27 cellular contexts compared by ENCODE assay signal in genomic region chr1:53439337-53440207, GRCh38. TPM values are rescaled to one million over a fixed set of nuclear protein-coding genes. Genes with fewer than 3 reads are reported as not detected.
"Had no signal": no experiment of that assay in that cellular context is flagged by ENCODE, and none has a peak within 500 bp of the region (broad histone marks: within the 10 kb centered on the region; RNA-seq: fewer than 3 reads in every experiment).

No MANE protein-coding gene starts in this region.

- H3K27ac Mint-ChIP-seq: activated CD8-positive, alpha-beta T cell treated with anti-CD3 and anti-CD28 coated beads, Interleukin-2, amount 10 ng/mL, durations not matched to agents 7 days and 5 days; T-helper 1 cell treated with Interleukin-12 subunit alpha and Interleukin-12 subunit beta and Interleukin-4 antibody, amounts not matched to agents 30 μg/mL and 1 μg/mL, for 36 hours had no signal

- H3K27me3 ChIP-seq: ascending aorta, body of pancreas, Peyer's patch had no signal

- H3K4me3 ChIP-seq: ascending aorta, body of pancreas, Peyer's patch, SJSA1 had no signal

- H3K36me3 ChIP-seq: ascending aorta, Peyer's patch, SJSA1 had no signal

- H3K27ac ChIP-seq: ascending aorta, body of pancreas, Peyer's patch, RWPE1, SJSA1 had no signal

- DNase-seq: activated CD4-positive, alpha-beta T cell treated with anti-CD3 and anti-CD28 coated beads for 48 hours; activated CD4-positive, alpha-beta T cell treated with anti-CD3 and anti-CD28 coated beads, Interleukin-2, amount 50 U/mL, for 4 hours; activated CD4-positive, CD25-positive, alpha-beta regulatory T cell treated with anti-CD3 and anti-CD28 coated beads, Interleukin-2, amount 50 U/mL, for 72 hours; activated CD8-positive, alpha-beta memory T cell treated with anti-CD3 and anti-CD28 coated beads, Interleukin-2, amount 50 U/mL, for 48 hours; activated CD8-positive, alpha-beta T cell treated with anti-CD3 and anti-CD28 coated beads, Interleukin-2, amount 10 ng/mL, durations not matched to agents 7 days and 5 days; activated naive CD4-positive, alpha-beta T cell treated with anti-CD3 and anti-CD28 coated beads, Interleukin-2, amount 50 U/mL, for 16 hours; activated T-cell treated with anti-CD3 and anti-CD28 coated beads, Interleukin-2, amount 50 U/mL, for 1 hour; body of pancreas; KG1; NCI-H1092; NCI-H1417; NCI-H1694; NCI-H2029 treated with DMSO at 0.1 percent for 48 hours; NCI-H345; NCI-H510A; NCI-H69; NK-92 treated with Interleukin-12 subunit alpha and Interleukin-12 subunit beta, amount 100 ng/mL, for 24 hours; Peyer's patch; Right ventricle myocardium superior; T-helper 9 cell had no signal

- ATAC-seq: activated CD8-positive, alpha-beta T cell treated with anti-CD3 and anti-CD28 coated beads, Interleukin-2, amount 10 ng/mL, durations not matched to agents 7 days and 5 days; body of pancreas; WTC11 had no signal

- H3K4me1 ChIP-seq: ascending aorta, body of pancreas, Peyer's patch, SJSA1 had no signal

- H3K9me3 ChIP-seq: ascending aorta, body of pancreas, Peyer's patch had no signal

- H3K4me3 Mint-ChIP-seq: activated CD8-positive, alpha-beta T cell treated with anti-CD3 and anti-CD28 coated beads, Interleukin-2, amount 10 ng/mL, durations not matched to agents 7 days and 5 days; T-helper 1 cell treated with Interleukin-12 subunit alpha and Interleukin-12 subunit beta and Interleukin-4 antibody, amounts not matched to agents 30 μg/mL and 1 μg/mL, for 36 hours; WTC11 had no signal

RNA-seq across cellular contexts. Expression of gene DMRTB1, which starts 19.6 kb away (rescaled TPM):
- total RNA-seq: activated CD8-positive, alpha-beta T cell treated with anti-CD3 and anti-CD28 coated beads, Interleukin-2, amount 10 ng/mL, durations not matched to agents 7 days and 5 days; ascending aorta; body of pancreas; bronchial epithelial cell; MCF 10A; Peyer's patch; Right ventricle myocardium superior; SJSA1 had no signal
